Comparison of ENCODE assay signal across 2 cellular contexts in the genomic region with DNA sequence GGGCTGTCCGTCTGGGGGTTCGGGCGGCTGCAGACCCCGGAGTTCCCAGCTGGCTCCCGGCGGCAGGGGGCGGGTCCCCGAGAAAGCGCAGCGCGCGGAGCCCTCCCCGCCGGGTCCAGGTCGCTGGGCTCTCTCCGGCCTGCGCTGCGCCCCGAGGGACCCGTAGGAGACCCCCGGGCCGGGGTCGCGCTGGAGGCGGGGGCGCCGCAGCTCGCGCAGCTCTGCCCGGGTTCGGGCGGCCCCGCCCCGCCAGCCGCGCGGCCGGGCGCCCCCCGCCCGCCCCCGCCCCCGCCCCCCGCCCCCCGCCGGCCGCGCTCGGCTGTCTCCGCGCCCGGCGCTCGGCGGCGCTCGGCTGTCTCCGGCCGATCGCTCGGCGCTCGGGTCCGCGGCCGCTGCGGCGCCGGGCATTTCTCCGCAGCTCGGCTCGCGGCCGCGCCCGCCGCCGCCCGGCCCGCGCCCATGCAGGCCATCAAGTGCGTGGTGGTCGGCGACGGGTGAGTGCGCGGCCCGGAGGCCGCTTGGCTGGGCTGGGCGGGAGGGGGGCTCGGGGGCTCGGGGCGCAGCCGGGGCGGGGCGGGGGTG.
TF ChIP-seq lines count a peak whose summit lies in the region.

A gene (plus strand): TSS at position 376 of the 582 bp plus-strand sequence. CDS start 84 bp downstream, at position 460.

TF ChIP-seq in GM23338, 12 proteins besides CTCF, POLR2A, EP300 and RAD21:
- no peak for TF ChIP-seq POLR2AphosphoS5 (IDR thresholded peaks at IDR 0.05; ENCODE audit: low read depth)

TF ChIP-seq in H1, 55 proteins besides CTCF, POLR2A, EP300 and RAD21:
- 0 out of 4 replicates have a peak, but pooled peaks of 1 of the 2 experiments have one; percentile 13 for TF ChIP-seq SIN3A (conservative IDR thresholded peaks at IDR 0.05 in 1 of 2, IDR thresholded peaks at IDR 0.05 in 1 of 2; ENCODE audit: low read depth in 1 of 2, low read length in 2 of 2)
- peak; percentile 18 for TF ChIP-seq KDM4A (IDR thresholded peaks at IDR 0.05; ENCODE audit: low read depth, low read length, severe bottlenecking)
- peak; percentile 8 for TF ChIP-seq TAF7 (optimal IDR thresholded peaks at IDR 0.05; ENCODE audit: borderline replicate concordance, low read depth, low read length)
- no peak for TF ChIP-seq BRCA1 (IDR thresholded peaks at IDR 0.05; ENCODE audit: low read depth, low read length)
